12 cellular contexts compared by ENCODE assay signal in the genomic region with DNA sequence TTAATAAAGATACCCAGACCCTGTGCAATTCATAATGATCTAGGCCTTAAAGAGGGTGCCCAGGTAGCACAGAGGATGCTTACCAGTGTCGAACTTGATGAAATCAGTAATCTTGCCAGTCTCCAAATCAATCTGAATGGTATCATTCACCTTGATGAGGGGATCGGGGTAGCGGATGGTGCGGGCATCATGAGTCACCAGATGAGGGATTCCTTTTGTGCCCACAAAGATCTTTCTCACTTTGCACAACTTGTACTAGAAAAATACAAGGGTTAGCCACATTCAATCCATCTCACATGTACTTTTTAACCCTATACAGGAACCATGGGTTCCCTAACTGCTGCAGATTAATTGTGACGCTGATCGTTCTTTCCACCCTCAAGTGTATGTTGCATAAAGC. TPM values are rescaled to one million over a fixed set of nuclear protein-coding genes. Genes with fewer than 3 reads are reported as not detected.
DNase-seq lines count a peak whose midpoint lies in the region; ATAC-seq and TF ChIP-seq lines count a peak whose summit lies in the region.
"Had no signal": no experiment of that assay in that cellular context is flagged by ENCODE, and none has a peak within 500 bp of the region (broad histone marks: within the 10 kb centered on the region; RNA-seq: fewer than 3 reads in every experiment).

No MANE protein-coding gene starts in this region.

- no peak overlapping the region for H3T11ph ChIP-seq in H9 (ENCODE audit: low read length)

- H3K36me3 ChIP-seq in A673 (ENCODE audit: insufficient read depth, low read length, poor library complexity, severe bottlenecking) (peaks cover 79% of the 10 kb centered on the region), HAP-1 (replicated peaks) (peaks cover 82% of the 10 kb centered on the region), esophagus squamous epithelium (peaks cover 0 to 54% (median 34%) of the 10 kb centered on the region in 3 donors)

- no peak overlapping the region for H2AFZ ChIP-seq in H9 (ENCODE audit: low read length)

- no peak overlapping the region for H2BK20ac ChIP-seq in H9 (ENCODE audit: low read depth, low read length, poor library complexity, severe bottlenecking)

- H2BK120ac ChIP-seq in H9 (ENCODE audit: low read depth, low read length, poor library complexity, severe bottlenecking): no peak overlapping the region

- no peak overlapping the region for H2AK5ac ChIP-seq in H9 (ENCODE audit: insufficient read length, low read length)

- H3K9ac ChIP-seq in H9 (ENCODE audit: extremely low read depth, insufficient read length, low read length): no peak overlapping the region

- H4K5ac ChIP-seq in H9 (ENCODE audit: insufficient read length, low read depth, low read length): no peak overlapping the region

- H3K79me2 ChIP-seq in H9 (ENCODE audit: insufficient read depth, low read length): peaks cover 4% of the 10 kb centered on the region; the same call in 1 of the 2 replicates

- H3K36me3 Mint-ChIP-seq in H9 (ENCODE audit: insufficient read depth in 1 of 3, low read depth in 3 of 3) (peaks cover 63 to 78% (median 72%) of the 10 kb centered on the region in 3 experiments), WTC11 (peaks cover 65% of the 10 kb centered on the region)

- H3K27ac ChIP-seq in A673 (ENCODE audit: low read depth, low read length, poor library complexity, severe bottlenecking) (peak overlapping the region; percentile 94), H9 (ENCODE audit: insufficient read length, low read depth, low read length) (no peak overlapping the region), epithelial cell of prostate (peak overlapping the region; percentile 83), esophagus squamous epithelium (no peak overlapping the region)

- H3K27me3 Mint-ChIP-seq in H9 (ENCODE audit: low read depth) (no peaks in the 10 kb centered on the region), WTC11 (ENCODE audit: low read depth) (no peaks in the 10 kb centered on the region)

- POLR2A ChIA-PET in A673 (lab: Charles Lee; ENCODE audit: low non-redundant PET) (no interaction called here), WTC11 (lab: Charles Lee) (no interaction called here)

- DNase-seq in A673 (ENCODE audit: low spot score) (no peak), H9 (no peak), WTC11 (ENCODE audit: low spot score) (no peak), epithelial cell of prostate (ENCODE audit: low read depth, low spot score) (no peak), HAP-1 (ENCODE audit: low spot score in 2 of 2) (no peak), esophagus squamous epithelium (lab: John Stamatoyannopoulos, UW) (no peak), ACHN (no peak)
- DNase-seq: hypothalamus, NCI-H345, SW 1271 had no signal

- H3K79me1 ChIP-seq in H9 (ENCODE audit: insufficient read depth, low read depth, low read length, poor library complexity, severe bottlenecking): peaks cover 5% of the 10 kb centered on the region

- TF ChIP-seq POLR2A in esophagus squamous epithelium (IDR thresholded peaks at IDR 0.05): no peak

- no peak overlapping the region for H3K14ac ChIP-seq in H9 (ENCODE audit: insufficient read depth, low read length)

- H3K9me3 ChIP-seq in A673 (ENCODE audit: low read depth, low read length, poor library complexity, severe bottlenecking) (no peaks in the 10 kb centered on the region), H9 (ENCODE audit: control insufficient read depth, low read depth, low read length) (no peaks in the 10 kb centered on the region), HAP-1 (no peaks in the 10 kb centered on the region), esophagus squamous epithelium (no peaks in the 10 kb centered on the region)

- H3K9me3 Mint-ChIP-seq in H9 (no peaks in the 10 kb centered on the region; a peak in 2 of 5 replicates), WTC11 (no peaks in the 10 kb centered on the region)

- no peak overlapping the region for H4K91ac ChIP-seq in H9 (ENCODE audit: insufficient read length, low read depth, low read length)

- no peak overlapping the region for H2BK12ac ChIP-seq in H9 (ENCODE audit: insufficient read length, low read depth, low read length)

- ATAC-seq in WTC11: no peak
- ATAC-seq in HG03108 (IDR thresholded peaks at IDR 0.05; ENCODE audit: unreplicated experiment): no peak

- H3K4me1 ChIP-seq in A673 (ENCODE audit: insufficient read depth, low read length, poor library complexity, severe bottlenecking) (peaks cover 7% of the 10 kb centered on the region), H9 (ENCODE audit: insufficient read depth, low read length) (peaks cover 2% of the 10 kb centered on the region; the same call in 1 of the 2 replicates), HAP-1 (peaks cover 13% of the 10 kb centered on the region), esophagus squamous epithelium (peaks cover 7 to 66% (median 30%) of the 10 kb centered on the region in 3 donors)

- H3K4me2 ChIP-seq in H9 (ENCODE audit: insufficient read depth, insufficient read length, low read length): no peak overlapping the region

- H3K27ac Mint-ChIP-seq in H9 (peak overlapping the region in 1 of 3 experiments; percentile 85; a peak in 1 of 7 replicates), WTC11 (peak overlapping the region; percentile 92)

- no peaks in the 10 kb centered on the region for H3K23me2 ChIP-seq in H9 (ENCODE audit: insufficient read length, low read depth, low read length, poor library complexity, severe bottlenecking)

- CTCF ChIA-PET in A673 (lab: Charles Lee): no interaction called here
- CTCF ChIA-PET in WTC11 (lab: Charles Lee): no interaction called here

- TF ChIP-seq CTCF in A673 (conservative IDR thresholded peaks at IDR 0.05; ENCODE audit: low read depth, low read length): no peak
- TF ChIP-seq CTCF in H9 (conservative IDR thresholded peaks at IDR 0.05): no peak
- no peak for TF ChIP-seq CTCF in WTC11 (IDR thresholded peaks at IDR 0.05)
- TF ChIP-seq CTCF in esophagus squamous epithelium (IDR thresholded peaks at IDR 0.05): no peak

- H3K4me1 Mint-ChIP-seq in H9 (peaks cover 35 to 36% of the 10 kb centered on the region in 2 experiments), WTC11 (peaks cover 26% of the 10 kb centered on the region)

- H3K18ac ChIP-seq in H9 (ENCODE audit: insufficient read length, low read depth, low read length): no peak overlapping the region

- H4K8ac ChIP-seq in H9 (replicated peaks; ENCODE audit: insufficient read length, low read depth, low read length): no peak overlapping the region

- BruUV-seq in A673 (replicated peaks; lab: Mats Ljungman, UMichigan): no TSS peak

- in situ Hi-C loops in HAP-1 (cut with MboI; ENCODE audit: low sequenced_read_pairs) (no loop called here), ACHN (cut with HindIII; ENCODE audit: low pct_ligation_motif_present, low pct_unique_long_range_greater_than_20kb, low sequenced_read_pairs) (no loop called here)

- no peak overlapping the region for H3K4ac ChIP-seq in H9 (ENCODE audit: low read depth, low read length)

- H4K20me1 ChIP-seq in H9 (ENCODE audit: control insufficient read depth, insufficient read depth, insufficient read length): no peaks in the 10 kb centered on the region

- no peaks in the 10 kb centered on the region for H3K27me3 ChIP-seq in A673 (replicated peaks; ENCODE audit: insufficient read depth, low read depth, low read length, poor library complexity)
- no peaks in the 10 kb centered on the region for H3K27me3 ChIP-seq in H9 (ENCODE audit: insufficient read depth, low read length)
- H3K27me3 ChIP-seq in HAP-1 (ENCODE audit: low read depth): no peaks in the 10 kb centered on the region
- no peaks in the 10 kb centered on the region for H3K27me3 ChIP-seq in esophagus squamous epithelium

- no CpG with 5 or more reads among the region's 6 CpGs for WGBS in H9 (ENCODE audit: extremely low coverage, insufficient read length, low lambda C conversion rate)
- 68 to 91% methylated on average over 5 to 6 of the region's 6 CpGs for WGBS in esophagus squamous epithelium, 2 donors

- no peak overlapping the region for H2BK5ac ChIP-seq in H9 (ENCODE audit: insufficient read length, low read length)

- H3K4me3 Mint-ChIP-seq in H9: peak overlapping the region; percentile 88 to 90; a peak in 4 of 5 replicates
- peak overlapping the region; percentile 80 for H3K4me3 Mint-ChIP-seq in WTC11

- H3K56ac ChIP-seq in H9 (ENCODE audit: insufficient read length, low read depth, low read length): no peak overlapping the region

- no peak overlapping the region for H2BK15ac ChIP-seq in H9 (ENCODE audit: low read depth, low read length)

- intact Hi-C loops in A673 (cut with micrococcal nuclease; ENCODE audit: unreplicated experiment) (no loop called here), esophagus squamous epithelium (cut with DNase I) (no loop called here)

- H3K23ac ChIP-seq in H9 (ENCODE audit: insufficient read length, low read depth, low read length): no peak overlapping the region

- H3K4me3 ChIP-seq in A673 (ENCODE audit: low read depth, low read length, poor library complexity, severe bottlenecking) (peak overlapping the region; percentile 89), HAP-1 (no peak overlapping the region), esophagus squamous epithelium (peak overlapping the region in 1 of 4 donors; percentile 10)

TF ChIP-seq in WTC11, 78 proteins besides CTCF, POLR2A, EP300 and RAD21 (continues in another document):
- TF ChIP-seq NR3C1 (CRISPR knock-in tag; conservative IDR thresholded peaks at IDR 0.05; ENCODE audit: low read depth): no peak

RNA-seq across cellular contexts. Expression of a gene that starts 3.3 kb away (rescaled TPM):
- total RNA-seq in A673 (2021) (1,168 and 1,205 TPM in 2 replicates), H9 (2021) (1,588 and 1,597 TPM in 2 replicates), WTC11 (2021) (805 to 905 TPM (median 863 TPM) in 3 replicates), esophagus squamous epithelium (1,000 to 10,000 TPM in 2 of 4 donors, 100 to 1,000 TPM in 2; 558 to 1,189 (median 843) TPM)

RNA-seq across cellular contexts. Expression of a gene that starts 32.0 kb away (rescaled TPM):
- 3.2 and 6.2 TPM in 2 replicates for total RNA-seq in A673 (2021)
- 1.1 and 1.8 TPM in 2 replicates for total RNA-seq in H9 (2021)
- total RNA-seq in WTC11 (2021): 2.2 to 4.5 TPM (median 3.9 TPM) in 3 replicates
- not detected for total RNA-seq in esophagus squamous epithelium

RNA-seq across cellular contexts. Expression of a gene that starts 34.9 kb away (rescaled TPM):
- 16.1 and 17.0 TPM in 2 replicates for total RNA-seq in A673 (2021)
- total RNA-seq in H9 (2021): 18.1 and 19.7 TPM in 2 replicates
- total RNA-seq in WTC11 (2021): 17.8 to 19.8 TPM (median 18.4 TPM) in 3 replicates
- 1 to 10 TPM in 3 of 4 donors, under 1 TPM in 1; 0.76 to 6.4 (median 3.2) TPM for total RNA-seq in esophagus squamous epithelium
- total RNA-seq: myocyte had no signal

Comparison
In these comparisons a context has a peak if more than half of its experiments do, and no peak if none do; other contexts are left out.
1. H3K27ac ChIP-seq: peak in A673 (single experiment) and epithelial cell of prostate (single experiment); none in H9 (single experiment) and esophagus squamous epithelium (0 of 4).